Comparison of ENCODE assay signal across 15 cellular contexts in the genomic region with DNA sequence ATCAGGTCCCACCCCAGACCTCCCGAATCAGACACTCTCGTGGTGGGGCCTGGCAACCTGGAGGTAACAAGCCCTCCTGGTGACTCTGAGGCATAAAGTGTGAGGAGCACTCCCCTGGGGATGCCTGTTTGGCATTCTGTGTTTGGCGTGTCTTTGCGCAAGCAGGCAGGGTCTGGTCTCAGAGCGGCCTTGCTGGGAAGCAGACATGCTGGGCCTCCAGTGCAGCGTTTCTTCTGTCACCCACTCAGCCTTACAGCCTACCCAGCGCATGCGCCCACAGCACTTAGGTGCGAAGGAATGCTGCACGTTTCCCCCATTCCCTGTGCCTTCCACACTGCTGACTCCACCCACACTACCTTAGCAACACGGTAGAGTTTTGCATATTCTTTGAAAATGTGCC. TPM values are rescaled to one million over a fixed set of nuclear protein-coding genes. Genes with fewer than 3 reads are reported as not detected.
DNase-seq lines count a peak whose midpoint lies in the region; ATAC-seq and TF ChIP-seq lines count a peak whose summit lies in the region.
"Had no signal": no experiment of that assay in that cellular context is flagged by ENCODE, and none has a peak within 500 bp of the region (broad histone marks: within the 10 kb centered on the region; RNA-seq: fewer than 3 reads in every experiment).

No MANE protein-coding gene starts in this region.

- H3K27ac ChIP-seq in Peyer's patch, result peak overlapping the region; percentile 26 to 83 (median 54)
- no peak overlapping the region for H3K27ac ChIP-seq in duodenal mucosa (ENCODE audit: low read depth, low read length)
- H3K27ac ChIP-seq in upper lobe of left lung, result peak overlapping the region; percentile 24 to 58 (median 38)
- peak overlapping the region in 1 of 4 donors; percentile 27 for H3K27ac ChIP-seq in tibial nerve
- H3K27ac ChIP-seq: ovary had no signal

- no peak overlapping the region for H3K9ac ChIP-seq in duodenal mucosa (ENCODE audit: low read depth in 1 of 2, low read length in 2 of 2)

- no peaks in the 10 kb centered on the region for H3K9me3 Mint-ChIP-seq in activated naive CD4-positive, alpha-beta T cell treated with anti-CD3 and anti-CD28 coated beads, Interleukin-2, amount 10 ng/mL, durations not matched to agents 7 days and 5 days
- H3K9me3 Mint-ChIP-seq: H9 had no signal

- peaks cover 89% of the 10 kb centered on the region for H3K4me1 Mint-ChIP-seq in activated naive CD4-positive, alpha-beta T cell treated with anti-CD3 and anti-CD28 coated beads, Interleukin-2, amount 10 ng/mL, durations not matched to agents 7 days and 5 days

- CTCF ChIA-PET in activated naive CD4-positive, alpha-beta T cell treated with anti-CD3 and anti-CD28 coated beads, Interleukin-2, amount 10 ng/mL, durations not matched to agents 7 days and 5 days (lab: Charles Lee), result interaction anchor here (1.4 kb wide), 1 partner anchor 19 kb away, joined by 7 read pairs; no protein-coding TSS in a partner anchor

- TF ChIP-seq CTCF in Peyer's patch (IDR thresholded peaks at IDR 0.05) (no peak), upper lobe of left lung (IDR thresholded peaks at IDR 0.05) (no peak), tibial nerve (IDR thresholded peaks at IDR 0.05) (no peak)

- TF ChIP-seq POLR2A in Peyer's patch (IDR thresholded peaks at IDR 0.05) (no peak), upper lobe of left lung (IDR thresholded peaks at IDR 0.05) (no peak), tibial nerve (IDR thresholded peaks at IDR 0.05) (no peak)

- H3K27me3 ChIP-seq in Peyer's patch (no peaks in the 10 kb centered on the region), duodenal mucosa (ENCODE audit: control insufficient read depth in 1 of 2, insufficient read depth in 2 of 2, low read length in 2 of 2) (no peaks in the 10 kb centered on the region), upper lobe of left lung (no peaks in the 10 kb centered on the region), tibial nerve (no peaks in the 10 kb centered on the region)
- H3K27me3 ChIP-seq: ovary had no signal

- peak overlapping the region; percentile 52 for H3K4me3 Mint-ChIP-seq in activated naive CD4-positive, alpha-beta T cell treated with anti-CD3 and anti-CD28 coated beads, Interleukin-2, amount 10 ng/mL, durations not matched to agents 7 days and 5 days
- H3K4me3 Mint-ChIP-seq: H9 had no signal

- peak overlapping the region; percentile 98 for H3K27ac Mint-ChIP-seq in activated naive CD4-positive, alpha-beta T cell treated with anti-CD3 and anti-CD28 coated beads, Interleukin-2, amount 10 ng/mL, durations not matched to agents 7 days and 5 days

- H3K36me3 Mint-ChIP-seq in activated naive CD4-positive, alpha-beta T cell treated with anti-CD3 and anti-CD28 coated beads, Interleukin-2, amount 10 ng/mL, durations not matched to agents 7 days and 5 days, result peaks cover 4% of the 10 kb centered on the region

- H3K36me3 ChIP-seq in Peyer's patch, result no peaks in the 10 kb centered on the region
- H3K36me3 ChIP-seq in duodenal mucosa (ENCODE audit: control insufficient read depth in 1 of 2, insufficient read depth in 2 of 2, low read length in 2 of 2), result no peaks in the 10 kb centered on the region
- no peaks in the 10 kb centered on the region for H3K36me3 ChIP-seq in upper lobe of left lung
- no peaks in the 10 kb centered on the region for H3K36me3 ChIP-seq in tibial nerve
- H3K36me3 ChIP-seq: ovary had no signal

- H3K27me3 Mint-ChIP-seq in activated naive CD4-positive, alpha-beta T cell treated with anti-CD3 and anti-CD28 coated beads, Interleukin-2, amount 10 ng/mL, durations not matched to agents 7 days and 5 days, result no peaks in the 10 kb centered on the region

- H3K9me3 ChIP-seq in Peyer's patch (no peaks in the 10 kb centered on the region), duodenal mucosa (ENCODE audit: control insufficient read depth in 1 of 2, low read length in 2 of 2) (no peaks in the 10 kb centered on the region), upper lobe of left lung (no peaks in the 10 kb centered on the region), tibial nerve (no peaks in the 10 kb centered on the region)
- H3K9me3 ChIP-seq: ovary had no signal

- no peak overlapping the region for H3K4me3 ChIP-seq in Peyer's patch
- peak overlapping the region; percentile 8 to 32 for H3K4me3 ChIP-seq in duodenal mucosa (ENCODE audit: low read depth in 1 of 2, low read length in 2 of 2)
- H3K4me3 ChIP-seq in upper lobe of left lung, result no peak overlapping the region
- H3K4me3 ChIP-seq in tibial nerve, result no peak overlapping the region
- H3K4me3 ChIP-seq: ovary had no signal

- peaks cover 0 to 16% (median 8%) of the 10 kb centered on the region in 4 donors for H3K4me1 ChIP-seq in Peyer's patch
- H3K4me1 ChIP-seq in duodenal mucosa (ENCODE audit: control insufficient read depth in 1 of 2, insufficient read depth in 2 of 2, low read length in 2 of 2), result peaks cover 3 to 16% of the 10 kb centered on the region in 2 donors
- peaks cover 0 to 6% (median 0%) of the 10 kb centered on the region in 4 donors for H3K4me1 ChIP-seq in upper lobe of left lung
- H3K4me1 ChIP-seq in tibial nerve, result peaks cover 0 to under 1% (median 0%) of the 10 kb centered on the region in 4 donors

- TF ChIP-seq EP300 in upper lobe of left lung (IDR thresholded peaks at IDR 0.05) (no peak), tibial nerve (IDR thresholded peaks at IDR 0.05) (no peak)

- ATAC-seq in upper lobe of left lung (ENCODE audit: low FRiP score in 2 of 2), result no peak
- ATAC-seq: SK-N-SH treated with all-trans-retinoic acid at 6 μM for 48 hours had no signal

- DNase-seq in activated naive CD4-positive, alpha-beta T cell treated with anti-CD3 and anti-CD28 coated beads, Interleukin-2, amount 10 ng/mL, durations not matched to agents 7 days and 5 days, result no peak
- DNase-seq in activated naive CD4-positive, alpha-beta T cell treated with Interleukin-2 at 50 U/mL for 16 hours, result no peak
- DNase-seq in Peyer's patch (peak in 2 of 3 donors; percentile 40 to 52), upper lobe of left lung (no peak), tibial nerve (ENCODE audit: low spot score in 2 of 2) (no peak), NAMALWA (ENCODE audit: low spot score) (no peak), ureter (ENCODE audit: low spot score) (no peak)
- DNase-seq: anterior cingulate cortex, H9, MM.1S, NCI-H2171 treated with DMSO at 0.1 percent for 48 hours, ovary had no signal

- 77 to 89% methylated on average over 11 of the region's 11 CpGs for WGBS in upper lobe of left lung, 2 donors
- 79 to 80% methylated on average over 11 of the region's 11 CpGs for WGBS in tibial nerve, 2 donors

RNA-seq across cellular contexts. Expression of a gene that starts 7.4 kb away (rescaled TPM):
- total RNA-seq in Peyer's patch (1 to 10 TPM in 2 of 4 donors, under 1 TPM in 1, not detected in 1; 0.66 to 7.4 (median 1.1) TPM), upper lobe of left lung (under 1 TPM in 4 of 6 donors, not detected in 2; under 0.01 to 0.17 (median 0.16) TPM), tibial nerve (not detected), ureter (not detected)
- total RNA-seq: dermis microvascular lymphatic vessel endothelial cell had no signal

RNA-seq across cellular contexts. Expression of a gene that starts 49.5 kb away (rescaled TPM):
- 10 to 100 TPM; 26.4 to 51.3 (median 34.1) TPM for total RNA-seq in Peyer's patch
- total RNA-seq in upper lobe of left lung, result 10 to 100 TPM; 28.7 to 70.2 (median 66.4) TPM
- 10 to 100 TPM; 15.7 to 36.0 (median 28.5) TPM for total RNA-seq in tibial nerve
- 87.8 TPM for total RNA-seq in ureter

Comparison
In these comparisons a context has a peak if more than half of its experiments do, and no peak if none do; other contexts are left out.
1. DNase-seq: peak in Peyer's patch (2 of 3); none in activated naive CD4-positive, alpha-beta T cell treated with anti-CD3 and anti-CD28 coated beads, Interleukin-2, amount 10 ng/mL, durations not matched to agents 7 days and 5 days (single experiment), activated naive CD4-positive, alpha-beta T cell treated with Interleukin-2 at 50 U/mL for 16 hours (single experiment), upper lobe of left lung (0 of 2), tibial nerve (0 of 2), NAMALWA (single experiment) and ureter (single experiment).
2. H3K4me3 ChIP-seq: peak in duodenal mucosa (2 of 2); none in Peyer's patch (0 of 4), upper lobe of left lung (0 of 4) and tibial nerve (0 of 4).